9 cellular contexts compared by ENCODE assay signal in genomic region chr18:80108122-80108536, GRCh38. TPM values are rescaled to one million over a fixed set of nuclear protein-coding genes. Genes with fewer than 3 reads are reported as not detected.
A peak's percentile ranks its signal among the peaks of the same experiment; 100 is the strongest.
DNase-seq lines count a peak whose midpoint lies in the region; ATAC-seq and TF ChIP-seq lines count a peak whose summit lies in the region.
"Had no signal": no experiment of that assay in that cellular context is flagged by ENCODE, and none has a peak within 500 bp of the region (broad histone marks: within the 10 kb centered on the region; RNA-seq: fewer than 3 reads in every experiment).

No MANE protein-coding gene starts in this region.

- no peak overlapping the region for H3K4me3 ChIP-seq in naive thymus-derived CD4-positive, alpha-beta T cell (ENCODE audit: low read length)
- no peak overlapping the region for H3K4me3 ChIP-seq in vagina
- H3K4me3 ChIP-seq in BE2C (ENCODE audit: low read depth, low read length) = no peak overlapping the region

- ATAC-seq in Right ventricle myocardium superior (ENCODE audit: poor library complexity) (no peak), left cardiac atrium (no peak)
- ATAC-seq in naive thymus-derived CD4-positive, alpha-beta T cell = no peak

- DNase-seq in Right ventricle myocardium superior (peak; percentile 41), left cardiac atrium (no peak), vagina (ENCODE audit: extremely low spot score in 2 of 2) (no peak), GM10266 (ENCODE audit: extremely low spot score) (no peak), BE2C (no peak), DMS79 treated with DMSO at 0.1 percent for 48 hours (lab: John Stamatoyannopoulos, UW) (no peak)
- DNase-seq in naive thymus-derived CD4-positive, alpha-beta T cell = peak in 2 of 9 donors; percentile 14 to 35

- TF ChIP-seq CTCF in brain (conservative IDR thresholded peaks at IDR 0.05) (no peak), vagina (IDR thresholded peaks at IDR 0.05) (no peak), GM10266 (IDR thresholded peaks at IDR 0.05; ENCODE audit: control insufficient read depth, insufficient read depth, low read depth, missing control alignments) (no peak), BE2C (IDR thresholded peaks at IDR 0.05; ENCODE audit: low read depth, low read length) (no peak)

- H3K4me1 ChIP-seq in naive thymus-derived CD4-positive, alpha-beta T cell (ENCODE audit: control insufficient read depth in 2 of 2, insufficient read depth in 2 of 2, low read length in 2 of 2) = peaks cover 14 to 19% of the 10 kb centered on the region in 2 donors
- peaks cover 22% of the 10 kb centered on the region for H3K4me1 ChIP-seq in vagina
- no peaks in the 10 kb centered on the region; the same call in 1 of the 2 replicates for H3K4me1 ChIP-seq in BE2C

- peak overlapping the region in 4 of 5 experiments; percentile 22 to 96 (median 47) for H3K27ac Mint-ChIP-seq in brain
- peak overlapping the region in 8 of 9 donors; percentile 59 to 97 (median 93) for H3K27ac Mint-ChIP-seq in naive thymus-derived CD4-positive, alpha-beta T cell

- H3K4me1 Mint-ChIP-seq in brain = peaks cover 49% of the 10 kb centered on the region
- H3K4me1 Mint-ChIP-seq in naive thymus-derived CD4-positive, alpha-beta T cell = peaks cover 15 to 50% (median 37%) of the 10 kb centered on the region in 7 donors

- POLR2A ChIA-PET in naive thymus-derived CD4-positive, alpha-beta T cell (lab: Charles Lee) = interaction anchor here (2.3 kb wide), 1 partner anchor 74 kb away, joined by 9 read pairs; the partner anchor contains the start of gene RBFA

- H3K9me3 ChIP-seq in naive thymus-derived CD4-positive, alpha-beta T cell (ENCODE audit: control insufficient read depth in 2 of 3, low read length in 3 of 3) = no peaks in the 10 kb centered on the region
- H3K9me3 ChIP-seq in vagina = no peaks in the 10 kb centered on the region
- H3K9me3 ChIP-seq in BE2C = no peaks in the 10 kb centered on the region
- H3K9me3 ChIP-seq: SK-N-SH had no signal

- peaks cover 11% of the 10 kb centered on the region for H3K27me3 Mint-ChIP-seq in brain
- H3K27me3 Mint-ChIP-seq in naive thymus-derived CD4-positive, alpha-beta T cell = peaks cover 0 to 3% (median 0%) of the 10 kb centered on the region in 5 donors

- H3K36me3 Mint-ChIP-seq in brain = peaks cover 11% of the 10 kb centered on the region
- H3K36me3 Mint-ChIP-seq in naive thymus-derived CD4-positive, alpha-beta T cell = peaks cover 0 to 7% (median 3%) of the 10 kb centered on the region in 5 donors

- CTCF ChIA-PET in naive thymus-derived CD4-positive, alpha-beta T cell (lab: Charles Lee) = no interaction called here

- no peak overlapping the region for H3K27ac ChIP-seq in naive thymus-derived CD4-positive, alpha-beta T cell (ENCODE audit: low read depth, low read length)
- peak overlapping the region; percentile 83 for H3K27ac ChIP-seq in vagina

- peak overlapping the region; percentile 69 to 89 (median 81) for H3K4me3 Mint-ChIP-seq in brain
- H3K4me3 Mint-ChIP-seq in naive thymus-derived CD4-positive, alpha-beta T cell = peak overlapping the region in 9 of 10 donors; percentile 58 to 88 (median 81)

- H3K27me3 ChIP-seq in naive thymus-derived CD4-positive, alpha-beta T cell (ENCODE audit: control insufficient read depth in 2 of 2, insufficient read depth in 2 of 2, low read length in 2 of 2) = no peaks in the 10 kb centered on the region
- H3K27me3 ChIP-seq in vagina = no peaks in the 10 kb centered on the region
- H3K27me3 ChIP-seq in BE2C = no peaks in the 10 kb centered on the region

- TF ChIP-seq POLR2A in vagina (IDR thresholded peaks at IDR 0.05) = no peak

- H3K36me3 ChIP-seq in naive thymus-derived CD4-positive, alpha-beta T cell (ENCODE audit: control insufficient read depth in 2 of 3, insufficient read depth in 3 of 3, low read length in 3 of 3) = no peaks in the 10 kb centered on the region
- H3K36me3 ChIP-seq in vagina (no peaks in the 10 kb centered on the region), BE2C (no peaks in the 10 kb centered on the region)

- H3K9me3 Mint-ChIP-seq in brain = peaks cover 0 to 6% (median 0%) of the 10 kb centered on the region in 5 experiments
- H3K9me3 Mint-ChIP-seq in naive thymus-derived CD4-positive, alpha-beta T cell = no peaks in the 10 kb centered on the region

- intact Hi-C loops in Right ventricle myocardium superior (cut with DNase I) (no loop called here), left cardiac atrium (cut with DNase I) (no loop called here), vagina (cut with DNase I) (loop anchor here (10.0 kb wide), 1 partner anchor 73 kb away; the partner anchor contains the start of gene RBFA)
- intact Hi-C loops in naive thymus-derived CD4-positive, alpha-beta T cell (cut with micrococcal nuclease) = loop anchor here (1.0 to 10.0 kb wide), 10 partner anchors 25 to 1041 kb away; partner anchors contain the start of genes ATP9B (in 1 of the 2), NFATC1 (in 1 of the 2), SLC66A2 (in 1 of the 2) and TXNL4A (in 1 of the 2)

RNA-seq across cellular contexts. Expression of gene ADNP2, which starts 0.9 kb away (rescaled TPM):
- total RNA-seq in Right ventricle myocardium superior (6.8 TPM), left cardiac atrium (10 to 100 TPM; 10.0 to 13.7 TPM), vagina (21.4 TPM)
- 13.5 TPM for polyA plus RNA-seq in brain (ENCODE audit: insufficient read depth, low read depth, low replicate concordance)
- 10 to 100 TPM; 18.4 to 41.4 (median 25.3) TPM for total RNA-seq in naive thymus-derived CD4-positive, alpha-beta T cell
- polyA plus RNA-seq in naive thymus-derived CD4-positive, alpha-beta T cell = 10 to 100 TPM; 10.3 to 10.7 TPM
- polyA plus RNA-seq in BE2C (2012; ENCODE audit: insufficient read depth, insufficient read length, low read depth) = 14.0 TPM

Comparison
In these comparisons a context has a peak if more than half of its experiments do, and no peak if none do; other contexts are left out.
1. intact Hi-C loops: an anchor here in naive thymus-derived CD4-positive, alpha-beta T cell (1.0 to 10.0 kb wide) and vagina (10.0 kb wide); none called in Right ventricle myocardium superior and left cardiac atrium.